Comparison of ENCODE assay signal across 10 cellular contexts in genomic region chr14:22387776-22388241, GRCh38.
A peak's percentile ranks its signal among the peaks of the same experiment; 100 is the strongest.
DNase-seq lines count a peak whose midpoint lies in the region; ATAC-seq and TF ChIP-seq lines count a peak whose summit lies in the region.
"Had no signal": no experiment of that assay in that cellular context is flagged by ENCODE, and none has a peak within 500 bp of the region (broad histone marks: within the 10 kb centered on the region; RNA-seq: fewer than 3 reads in every experiment).

No MANE protein-coding gene starts in this region.

- peak overlapping the region; percentile 63 for H3K4me3 Mint-ChIP-seq in type B pancreatic cell

- H3K27ac Mint-ChIP-seq in type B pancreatic cell: peak overlapping the region; percentile 70
- H3K27ac Mint-ChIP-seq: activated naive CD4-positive, alpha-beta T cell treated with anti-CD3 and anti-CD28 coated beads, Interleukin-2, amount 50 U/mL, for 72 hours had no signal

- no peak for ATAC-seq in GM21447 (IDR thresholded peaks at IDR 0.05; ENCODE audit: unreplicated experiment)
- ATAC-seq in GM19455 (IDR thresholded peaks at IDR 0.05; ENCODE audit: unreplicated experiment): no peak
- ATAC-seq: activated naive CD4-positive, alpha-beta T cell treated with anti-CD3 and anti-CD28 coated beads, Interleukin-2, amount 50 U/mL, for 72 hours; esophagus mucosa had no signal

- H3K4me1 Mint-ChIP-seq in type B pancreatic cell (ENCODE audit: unreplicated experiment): peaks cover 22% of the 10 kb centered on the region

- DNase-seq in NCI-H2107 treated with DMSO at 0.1 percent for 48 hours (lab: John Stamatoyannopoulos, UW; ENCODE audit: unreplicated experiment): peak; percentile 6
- no peak for DNase-seq in NCI-H2107 (lab: John Stamatoyannopoulos, UW)
- peak; percentile 42 for DNase-seq in SK-MEL-5 (ENCODE audit: low read depth, low spot score)
- peak; percentile 17 for DNase-seq in iPS-NIHi11 (ENCODE audit: low spot score)
- DNase-seq in type B pancreatic cell (ENCODE audit: extremely low spot score, unreplicated experiment): no peak
- DNase-seq in NCI-H187 treated with DMSO at 0.1 percent for 48 hours (lab: John Stamatoyannopoulos, UW): no peak

- peaks cover 30% of the 10 kb centered on the region for H3K27me3 Mint-ChIP-seq in type B pancreatic cell

- in situ Hi-C loops in SK-MEL-5 (cut with HindIII; ENCODE audit: low pct_unique_long_range_greater_than_20kb, low sequenced_read_pairs): no loop called here

- H3K9me3 Mint-ChIP-seq in type B pancreatic cell: no peaks in the 10 kb centered on the region
- H3K9me3 Mint-ChIP-seq: activated naive CD4-positive, alpha-beta T cell treated with anti-CD3 and anti-CD28 coated beads, Interleukin-2, amount 50 U/mL, for 72 hours had no signal

- TF ChIP-seq CTCF in type B pancreatic cell (conservative IDR thresholded peaks at IDR 0.05): peak; percentile 15

- no peaks in the 10 kb centered on the region for H3K36me3 Mint-ChIP-seq in type B pancreatic cell
- H3K36me3 Mint-ChIP-seq: activated naive CD4-positive, alpha-beta T cell treated with anti-CD3 and anti-CD28 coated beads, Interleukin-2, amount 50 U/mL, for 72 hours had no signal

Comparison
In these comparisons a context has a peak if more than half of its experiments do, and no peak if none do; other contexts are left out.
1. DNase-seq: peak in NCI-H2107 treated with DMSO at 0.1 percent for 48 hours (single experiment), SK-MEL-5 (single experiment) and iPS-NIHi11 (single experiment); none in NCI-H2107 (single experiment), type B pancreatic cell (single experiment) and NCI-H187 treated with DMSO at 0.1 percent for 48 hours (single experiment).